Comparison of ENCODE assay signal across 25 cellular contexts in genomic region chr4:81502561-81502960, GRCh38. TPM values are rescaled to one million over a fixed set of nuclear protein-coding genes. Genes with fewer than 3 reads are reported as not detected.
DNase-seq lines count a peak whose midpoint lies in the region; ATAC-seq and TF ChIP-seq lines count a peak whose summit lies in the region.
"Had no signal": no experiment of that assay in that cellular context is flagged by ENCODE, and none has a peak within 500 bp of the region (broad histone marks: within the 10 kb centered on the region; RNA-seq: fewer than 3 reads in every experiment).

No MANE protein-coding gene starts in this region.

- no peak overlapping the region for H2BK120ac ChIP-seq in mesendoderm (ENCODE audit: low read depth, low read length)

- H3K27ac ChIP-seq in mesendoderm (ENCODE audit: low read depth, low read length), result no peak overlapping the region
- H3K27ac ChIP-seq: HL-60, SK-N-MC had no signal

- H3K4me3 ChIP-seq in mesendoderm (ENCODE audit: low read length) (no peak overlapping the region), BE2C (ENCODE audit: low read depth, low read length) (no peak overlapping the region)
- H3K4me3 ChIP-seq: BLaER1 treated with 17β-estradiol and CSF1 and Interleukin-3, amounts not matched to agents 10 nM and 100 nM; SK-N-MC had no signal

- H4K8ac ChIP-seq in mesendoderm (ENCODE audit: low read depth, low read length), result no peak overlapping the region

- H3K56ac ChIP-seq in mesendoderm (ENCODE audit: low read length), result no peak overlapping the region

- POLR2A ChIA-PET in activated B cell treated with CpG ODN at 0.5 μM for 24 hours (lab: Charles Lee), result interaction anchor here (1.3 kb wide), 2 partner anchors 11 to 30 kb away, joined by 5 to 7 read pairs; partner anchors contain the start of gene RASGEF1B

- no peak overlapping the region for H2AK5ac ChIP-seq in mesendoderm (ENCODE audit: low read length)

- H3K9me3 Mint-ChIP-seq in activated naive CD4-positive, alpha-beta T cell treated with anti-CD3 and anti-CD28 coated beads, Interleukin-2, amount 50 U/mL, for 24 hours, result no peaks in the 10 kb centered on the region
- no peaks in the 10 kb centered on the region for H3K9me3 Mint-ChIP-seq in activated B cell treated with CpG ODN at 0.5 μM for 24 hours
- H3K9me3 Mint-ChIP-seq: CD8-positive, alpha-beta T cell had no signal

- peaks cover 47% of the 10 kb centered on the region for H3K4me1 Mint-ChIP-seq in activated naive CD4-positive, alpha-beta T cell treated with anti-CD3 and anti-CD28 coated beads, Interleukin-2, amount 50 U/mL, for 24 hours
- peaks cover 68% of the 10 kb centered on the region for H3K4me1 Mint-ChIP-seq in activated B cell treated with CpG ODN at 0.5 μM for 24 hours

- H3K4ac ChIP-seq in mesendoderm (ENCODE audit: low read depth, low read length), result no peak overlapping the region

- WGBS in mesendoderm (ENCODE audit: extremely low coverage, insufficient coverage, low lambda C conversion rate), result no CpG with 5 or more reads among the region's 4 CpGs

- H3K4me2 ChIP-seq in mesendoderm (ENCODE audit: low read length), result no peak overlapping the region

- H3K27me3 ChIP-seq in mesendoderm (ENCODE audit: insufficient read depth, low read length, poor library complexity), result no peaks in the 10 kb centered on the region
- 0 out of 2 replicates have a peak, but pooled peaks cover 3% of the 10 kb centered on the region for H3K27me3 ChIP-seq in BE2C
- H3K27me3 ChIP-seq: BLaER1 treated with 17β-estradiol and CSF1 and Interleukin-3, amounts not matched to agents 10 nM and 100 nM had no signal

- H3K36me3 ChIP-seq in mesendoderm (ENCODE audit: control insufficient read depth, insufficient read depth, low read length) (no peaks in the 10 kb centered on the region), BE2C (no peaks in the 10 kb centered on the region)
- H3K36me3 ChIP-seq: BLaER1 treated with 17β-estradiol and CSF1 and Interleukin-3, amounts not matched to agents 10 nM and 100 nM had no signal

- peaks cover 6% of the 10 kb centered on the region for H3K4me1 ChIP-seq in mesendoderm (ENCODE audit: control insufficient read depth, low read depth, low read length)
- H3K4me1 ChIP-seq in BE2C, result no peaks in the 10 kb centered on the region

- H3K9me3 ChIP-seq in BE2C, result no peaks in the 10 kb centered on the region
- H3K9me3 ChIP-seq: BLaER1 treated with 17β-estradiol and CSF1 and Interleukin-3, amounts not matched to agents 10 nM and 100 nM; Caco-2 had no signal

- H3K4me3 Mint-ChIP-seq in activated naive CD4-positive, alpha-beta T cell treated with anti-CD3 and anti-CD28 coated beads, Interleukin-2, amount 50 U/mL, for 24 hours, result no peak overlapping the region
- peak overlapping the region; percentile 8 for H3K4me3 Mint-ChIP-seq in activated B cell treated with CpG ODN at 0.5 μM for 24 hours
- H3K4me3 Mint-ChIP-seq: CD8-positive, alpha-beta T cell had no signal

- intact Hi-C loops in activated B cell treated with CpG ODN at 0.5 μM for 24 hours (cut with micrococcal nuclease), result no loop called here

- H3K79me2 ChIP-seq in mesendoderm (ENCODE audit: control insufficient read depth, insufficient read depth, low read length), result no peaks in the 10 kb centered on the region

- peak overlapping the region; percentile 5 for H3K27ac Mint-ChIP-seq in activated naive CD4-positive, alpha-beta T cell treated with anti-CD3 and anti-CD28 coated beads, Interleukin-2, amount 50 U/mL, for 24 hours
- H3K27ac Mint-ChIP-seq in activated B cell treated with CpG ODN at 0.5 μM for 24 hours, result peak overlapping the region; percentile 59
- H3K27ac Mint-ChIP-seq: CD8-positive, alpha-beta T cell had no signal

- H3K18ac ChIP-seq in mesendoderm (ENCODE audit: low read length), result peak overlapping the region; percentile 20

- H3K27me3 Mint-ChIP-seq in activated naive CD4-positive, alpha-beta T cell treated with anti-CD3 and anti-CD28 coated beads, Interleukin-2, amount 50 U/mL, for 24 hours, result no peaks in the 10 kb centered on the region
- no peaks in the 10 kb centered on the region for H3K27me3 Mint-ChIP-seq in activated B cell treated with CpG ODN at 0.5 μM for 24 hours

- TF ChIP-seq CTCF in activated B cell treated with CpG ODN at 0.5 μM for 24 hours (IDR thresholded peaks at IDR 0.05) (no peak), BE2C (IDR thresholded peaks at IDR 0.05; ENCODE audit: low read depth, low read length) (no peak)

- no peak overlapping the region for H2BK15ac ChIP-seq in mesendoderm (replicated peaks; ENCODE audit: low read depth)

- H3K36me3 Mint-ChIP-seq in activated naive CD4-positive, alpha-beta T cell treated with anti-CD3 and anti-CD28 coated beads, Interleukin-2, amount 50 U/mL, for 24 hours, result no peaks in the 10 kb centered on the region
- H3K36me3 Mint-ChIP-seq in activated B cell treated with CpG ODN at 0.5 μM for 24 hours (ENCODE audit: low read depth), result no peaks in the 10 kb centered on the region
- H3K36me3 Mint-ChIP-seq: CD8-positive, alpha-beta T cell had no signal

- H3K23ac ChIP-seq in mesendoderm (ENCODE audit: low read length), result no peak overlapping the region

- H2BK5ac ChIP-seq in mesendoderm (ENCODE audit: low read length), result no peak overlapping the region

- no peak overlapping the region for H4K5ac ChIP-seq in mesendoderm (ENCODE audit: low read length)

- H3K79me1 ChIP-seq in mesendoderm (ENCODE audit: low read length), result no peaks in the 10 kb centered on the region

- ATAC-seq in activated B cell treated with CpG ODN at 0.5 μM for 24 hours (ENCODE audit: low read depth) (peak; percentile 22), GM19035 (IDR thresholded peaks at IDR 0.05; ENCODE audit: unreplicated experiment) (no peak)
- ATAC-seq: CD8-positive, alpha-beta T cell; HCT116 had no signal

- no peak for DNase-seq in activated naive CD4-positive, alpha-beta T cell (lab: John Stamatoyannopoulos, UW)
- DNase-seq in activated B cell treated with CpG ODN at 0.5 μM for 24 hours (no peak), mesendoderm (no peak), NOMO-1 treated with dmso at 0.1 percent for 144 hours (lab: John Stamatoyannopoulos, UW; ENCODE audit: unreplicated experiment) (no peak), activated gamma-delta T cell (lab: John Stamatoyannopoulos, UW) (no peak), BE2C (no peak)
- DNase-seq: 8988T; ACHN; Caco-2; CD8-positive, alpha-beta T cell; DMS79 treated with DMSO at 0.1 percent for 48 hours; GF-D8; NCI-H1092; NCI-H1417 treated with DMSO at 0.1 percent for 48 hours; NCI-H1694 treated with DMSO at 0.1 percent for 48 hours; NCI-H2081; NCI-H2227 treated with DMSO at 0.1 percent for 48 hours; NCI-H526 treated with DMSO at 0.1 percent for 48 hours; SIG-M5 had no signal

- no peak overlapping the region for H3K9ac ChIP-seq in mesendoderm (ENCODE audit: low read length)
- H3K9ac ChIP-seq: BLaER1 treated with 17β-estradiol and CSF1 and Interleukin-3, amounts not matched to agents 10 nM and 100 nM had no signal

- CTCF ChIA-PET in activated B cell treated with CpG ODN at 0.5 μM for 24 hours (lab: Charles Lee), result interaction anchor here (0.8 to 1.5 kb wide), 6 partner anchors 29 to 63 kb away, joined by 3 to 6 read pairs (median 4); partner anchors contain the start of gene RASGEF1B

RNA-seq across cellular contexts. Expression of gene RASGEF1B, which starts 30.9 kb away (rescaled TPM):
- total RNA-seq in activated B cell treated with CpG ODN at 0.5 μM for 24 hours, result 40.2 and 43.7 TPM in 2 replicates
- 20.7 TPM for polyA plus RNA-seq in mesendoderm (2013, experiment 1 of 2)
- 20.8 TPM for polyA plus RNA-seq in mesendoderm (2013, experiment 2 of 2)
- polyA plus RNA-seq in BE2C (2012; ENCODE audit: insufficient read depth, insufficient read length, low read depth), result not detected
